26 cellular contexts compared by ENCODE assay signal in genomic region chr7:91798425-91798824, GRCh38.
"Had no signal": no experiment of that assay in that cellular context is flagged by ENCODE, and none has a peak within 500 bp of the region (broad histone marks: within the 10 kb centered on the region; RNA-seq: fewer than 3 reads in every experiment).

No MANE protein-coding gene starts in this region.

- H3K4me1 ChIP-seq: esophagus squamous epithelium, gastrocnemius medialis, left lung, lower lobe of right lung had no signal

- ATAC-seq: esophagus mucosa, gastrocnemius medialis, heart right ventricle, left cardiac atrium, left lung, left ventricle myocardium superior, lower lobe of right lung, mucosa of descending colon had no signal

- DNase-seq: dermis blood vessel endothelial cell; dorsolateral prefrontal cortex; effector CD4-positive, alpha-beta T cell; effector memory CD4-positive, alpha-beta T cell; erythroblast; esophagus squamous epithelium; foreskin fibroblast; foreskin melanocyte; gastrocnemius medialis; glutamatergic neuron; head of caudate nucleus; heart right ventricle; hippocampal formation; left cardiac atrium; left lung; left ventricle myocardium superior; lower lobe of right lung; mesenchymal stem cell; mucosa of descending colon; naive B cell had no signal

- H3K36me3 ChIP-seq: esophagus squamous epithelium, gastrocnemius medialis, heart right ventricle, left lung, lower lobe of right lung had no signal

- FAIRE-seq: colon, islet of Langerhans, keratinocyte had no signal

- H3K9me3 ChIP-seq: esophagus squamous epithelium, gastrocnemius medialis, lower lobe of right lung, mucosa of descending colon had no signal

- H3K27ac ChIP-seq: coronary artery, dorsolateral prefrontal cortex, epithelial cell of prostate, esophagus squamous epithelium, gastrocnemius medialis, heart right ventricle, left lung, lower lobe of right lung had no signal

- H3K4me3 ChIP-seq: coronary artery, dorsolateral prefrontal cortex, esophagus squamous epithelium, gastrocnemius medialis, heart right ventricle, left lung, lower lobe of right lung, mucosa of descending colon had no signal

- H3K27me3 ChIP-seq: dorsolateral prefrontal cortex, esophagus squamous epithelium, gastrocnemius medialis, heart right ventricle, left lung had no signal
